ENCODE assay signal across 1 cellular context in the genomic region with DNA sequence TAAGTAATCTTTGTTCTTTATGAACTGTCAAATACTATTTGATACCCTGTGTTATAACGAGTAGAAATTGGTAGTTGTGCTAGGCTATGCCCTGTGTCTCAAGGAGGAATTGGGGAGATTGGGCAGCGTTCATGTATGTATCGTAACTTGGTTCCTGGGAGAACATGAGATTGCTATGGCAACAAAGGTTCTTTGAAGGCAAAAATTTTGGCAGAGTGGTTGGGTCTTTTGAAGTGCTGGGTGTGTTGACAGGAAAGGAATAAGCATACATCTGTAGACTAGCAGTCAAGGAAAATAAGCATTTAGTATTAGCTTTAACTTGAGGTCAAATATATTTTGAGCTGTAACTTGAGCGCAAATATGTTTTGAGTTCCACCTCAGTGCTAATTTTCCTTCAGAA.
TF ChIP-seq lines count a peak whose summit lies in the region.

No MANE protein-coding gene starts in this region.

TF ChIP-seq in IMR-90, 13 proteins besides CTCF, POLR2A, EP300 and RAD21:
- no peak for TF ChIP-seq USF2 (IDR thresholded peaks at IDR 0.05; ENCODE audit: low read depth, low read length)
- TF ChIP-seq MAZ (IDR thresholded peaks at IDR 0.05; ENCODE audit: borderline replicate concordance, low read depth, low read length): no peak
- no peak for TF ChIP-seq MAFK (IDR thresholded peaks at IDR 0.05; ENCODE audit: low read depth, low read length)
- TF ChIP-seq RCOR1 (IDR thresholded peaks at IDR 0.05; ENCODE audit: insufficient replicate concordance, low read length): no peak
- no peak for TF ChIP-seq RFX5 (IDR thresholded peaks at IDR 0.05; ENCODE audit: low read depth, low read length)
- no peak for TF ChIP-seq CEBPB (IDR thresholded peaks at IDR 0.05; ENCODE audit: low read depth, low read length)
- no peak for TF ChIP-seq SMC3 (IDR thresholded peaks at IDR 0.05; ENCODE audit: low read depth, low read length)
- TF ChIP-seq, protein P1, sequence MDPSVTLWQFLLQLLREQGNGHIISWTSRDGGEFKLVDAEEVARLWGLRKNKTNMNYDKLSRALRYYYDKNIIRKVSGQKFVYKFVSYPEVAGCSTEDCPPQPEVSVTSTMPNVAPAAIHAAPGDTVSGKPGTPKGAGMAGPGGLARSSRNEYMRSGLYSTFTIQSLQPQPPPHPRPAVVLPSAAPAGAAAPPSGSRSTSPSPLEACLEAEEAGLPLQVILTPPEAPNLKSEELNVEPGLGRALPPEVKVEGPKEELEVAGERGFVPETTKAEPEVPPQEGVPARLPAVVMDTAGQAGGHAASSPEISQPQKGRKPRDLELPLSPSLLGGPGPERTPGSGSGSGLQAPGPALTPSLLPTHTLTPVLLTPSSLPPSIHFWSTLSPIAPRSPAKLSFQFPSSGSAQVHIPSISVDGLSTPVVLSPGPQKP (IDR thresholded peaks at IDR 0.05; ENCODE audit: borderline replicate concordance, low read depth, low read length): no peak
- no peak for TF ChIP-seq CHD1 (IDR thresholded peaks at IDR 0.05; ENCODE audit: low read depth, low read length)
- TF ChIP-seq FOS (IDR thresholded peaks at IDR 0.05; ENCODE audit: low read depth, low read length): no peak
- no peak for TF ChIP-seq MXI1 (IDR thresholded peaks at IDR 0.05; ENCODE audit: borderline replicate concordance, low read depth, low read length)
- TF ChIP-seq BHLHE40 (IDR thresholded peaks at IDR 0.05; ENCODE audit: low read depth, low read length): no peak
- TF ChIP-seq NFE2L2 (IDR thresholded peaks at IDR 0.05; ENCODE audit: low read depth, low read length): no peak
